Comparison of ENCODE assay signal across 27 cellular contexts in genomic region chr12:130481392-130481879, GRCh38.
"Had no signal": no experiment of that assay in that cellular context is flagged by ENCODE, and none has a peak within 500 bp of the region (broad histone marks: within the 10 kb centered on the region; RNA-seq: fewer than 3 reads in every experiment).

No MANE protein-coding gene starts in this region.

- H3K36me3 ChIP-seq: esophagus squamous epithelium, gastrocnemius medialis, left ventricle myocardium inferior, neutrophil, ovary, right atrium auricular region, thoracic aorta, WERI-Rb-1 had no signal

- H3K4me3 Mint-ChIP-seq: activated CD4-positive, alpha-beta T cell treated with anti-CD3 and anti-CD28 coated beads, Interleukin-2, amount 10 ng/mL, durations not matched to agents 7 days and 5 days; activated CD8-positive, alpha-beta memory T cell treated with anti-CD3 and anti-CD28 coated beads, Interleukin-2, amount 10 ng/mL, durations not matched to agents 7 days and 5 days; activated CD8-positive, alpha-beta T cell treated with anti-CD3 and anti-CD28 coated beads for 36 hours; activated naive CD4-positive, alpha-beta T cell treated with anti-CD3 and anti-CD28 coated beads, Interleukin-2, amount 10 ng/mL, durations not matched to agents 7 days and 5 days; activated naive CD8-positive, alpha-beta T cell treated with anti-CD3 and anti-CD28 coated beads, Interleukin-2, amount 50 U/mL, for 24 hours; endodermal cell; mesothelial cell of epicardium; naive thymus-derived CD8-positive, alpha-beta T cell; type B pancreatic cell had no signal

- H3K36me3 Mint-ChIP-seq: activated CD8-positive, alpha-beta memory T cell treated with anti-CD3 and anti-CD28 coated beads, Interleukin-2, amount 10 ng/mL, durations not matched to agents 7 days and 5 days; activated naive CD4-positive, alpha-beta T cell treated with anti-CD3 and anti-CD28 coated beads, Interleukin-2, amount 10 ng/mL, durations not matched to agents 7 days and 5 days; mesothelial cell of epicardium; naive thymus-derived CD8-positive, alpha-beta T cell; type B pancreatic cell had no signal

- H3K27ac ChIP-seq: esophagus squamous epithelium, gastrocnemius medialis, left ventricle myocardium inferior, neutrophil, ovary, psoas muscle, right atrium auricular region, thoracic aorta, WERI-Rb-1 had no signal

- H3K9me3 Mint-ChIP-seq: activated CD4-positive, alpha-beta T cell treated with anti-CD3 and anti-CD28 coated beads, Interleukin-2, amount 10 ng/mL, durations not matched to agents 7 days and 5 days; activated CD8-positive, alpha-beta T cell treated with anti-CD3 and anti-CD28 coated beads for 36 hours; activated naive CD4-positive, alpha-beta T cell treated with anti-CD3 and anti-CD28 coated beads, Interleukin-2, amount 10 ng/mL, durations not matched to agents 7 days and 5 days; activated naive CD8-positive, alpha-beta T cell treated with anti-CD3 and anti-CD28 coated beads, Interleukin-2, amount 50 U/mL, for 24 hours; endodermal cell; mesothelial cell of epicardium; type B pancreatic cell had no signal

- H3K9me3 ChIP-seq: esophagus squamous epithelium, gastrocnemius medialis, left ventricle myocardium inferior, neutrophil, ovary, psoas muscle, right atrium auricular region, thoracic aorta had no signal

- H3K27ac Mint-ChIP-seq: activated CD4-positive, alpha-beta T cell treated with anti-CD3 and anti-CD28 coated beads, Interleukin-2, amount 10 ng/mL, durations not matched to agents 7 days and 5 days; activated CD8-positive, alpha-beta memory T cell treated with anti-CD3 and anti-CD28 coated beads, Interleukin-2, amount 10 ng/mL, durations not matched to agents 7 days and 5 days; activated CD8-positive, alpha-beta T cell treated with anti-CD3 and anti-CD28 coated beads for 36 hours; activated naive CD4-positive, alpha-beta T cell treated with anti-CD3 and anti-CD28 coated beads, Interleukin-2, amount 10 ng/mL, durations not matched to agents 7 days and 5 days; activated naive CD8-positive, alpha-beta T cell treated with anti-CD3 and anti-CD28 coated beads, Interleukin-2, amount 50 U/mL, for 24 hours; mesothelial cell of epicardium; naive thymus-derived CD8-positive, alpha-beta T cell had no signal

- H3K4me1 Mint-ChIP-seq: activated CD4-positive, alpha-beta T cell treated with anti-CD3 and anti-CD28 coated beads, Interleukin-2, amount 10 ng/mL, durations not matched to agents 7 days and 5 days; activated CD8-positive, alpha-beta memory T cell treated with anti-CD3 and anti-CD28 coated beads, Interleukin-2, amount 10 ng/mL, durations not matched to agents 7 days and 5 days; activated naive CD4-positive, alpha-beta T cell treated with anti-CD3 and anti-CD28 coated beads, Interleukin-2, amount 10 ng/mL, durations not matched to agents 7 days and 5 days; activated naive CD8-positive, alpha-beta T cell treated with anti-CD3 and anti-CD28 coated beads, Interleukin-2, amount 50 U/mL, for 24 hours; mesothelial cell of epicardium; naive thymus-derived CD8-positive, alpha-beta T cell had no signal

- FAIRE-seq: TTC549 had no signal

- H3K27me3 ChIP-seq: ovary, right atrium auricular region had no signal

- H3K4me1 ChIP-seq: gastrocnemius medialis, left ventricle myocardium inferior, psoas muscle, right atrium auricular region had no signal

- H3K4me3 ChIP-seq: esophagus squamous epithelium, gastrocnemius medialis, left ventricle myocardium inferior, ovary, psoas muscle, right atrium auricular region, thoracic aorta had no signal

- ATAC-seq: activated CD8-positive, alpha-beta memory T cell treated with anti-CD3 and anti-CD28 coated beads, Interleukin-2, amount 10 ng/mL, durations not matched to agents 7 days and 5 days; activated CD8-positive, alpha-beta T cell treated with anti-CD3 and anti-CD28 coated beads for 36 hours; activated naive CD8-positive, alpha-beta T cell treated with anti-CD3 and anti-CD28 coated beads, Interleukin-2, amount 50 U/mL, for 24 hours; gastrocnemius medialis; naive thymus-derived CD8-positive, alpha-beta T cell; psoas muscle had no signal

- H3K27me3 Mint-ChIP-seq: activated CD4-positive, alpha-beta T cell treated with anti-CD3 and anti-CD28 coated beads, Interleukin-2, amount 10 ng/mL, durations not matched to agents 7 days and 5 days; activated CD8-positive, alpha-beta memory T cell treated with anti-CD3 and anti-CD28 coated beads, Interleukin-2, amount 10 ng/mL, durations not matched to agents 7 days and 5 days; activated naive CD4-positive, alpha-beta T cell treated with anti-CD3 and anti-CD28 coated beads, Interleukin-2, amount 10 ng/mL, durations not matched to agents 7 days and 5 days; activated naive CD8-positive, alpha-beta T cell treated with anti-CD3 and anti-CD28 coated beads, Interleukin-2, amount 50 U/mL, for 24 hours had no signal

- DNase-seq: activated CD4-positive, alpha-beta T cell treated with anti-CD3 and anti-CD28 coated beads, Interleukin-2, amount 10 ng/mL, durations not matched to agents 7 days and 5 days; activated CD4-positive, CD25-positive, alpha-beta regulatory T cell treated with anti-CD3 and anti-CD28 coated beads, Interleukin-2, amount 50 U/mL, for 72 hours; activated CD8-positive, alpha-beta memory T cell treated with anti-CD3 and anti-CD28 coated beads, Interleukin-2, amount 10 ng/mL, durations not matched to agents 7 days and 5 days; activated CD8-positive, alpha-beta T cell treated with anti-CD3 and anti-CD28 coated beads for 36 hours; activated effector memory CD4-positive, alpha-beta T cell treated with anti-CD3 and anti-CD28 coated beads, Interleukin-2, amount 50 U/mL, for 16 hours; activated naive CD4-positive, alpha-beta T cell treated with anti-CD3 and anti-CD28 coated beads, Interleukin-2, amount 10 ng/mL, durations not matched to agents 7 days and 5 days; activated naive CD8-positive, alpha-beta T cell treated with anti-CD3 and anti-CD28 coated beads, Interleukin-2, amount 50 U/mL, for 24 hours; activated T-cell treated with anti-CD3 and anti-CD28 coated beads for 4 hours; cerebellar nuclear complex; cortex of kidney; esophagus squamous epithelium; gastrocnemius medialis; hippocampal formation; left ventricle myocardium inferior; ovary; psoas muscle; stimulated activated CD4-positive, alpha-beta T cell treated with anti-CD3 and anti-CD28 coated beads, Interleukin-4, amount 100 ng/mL, for 24 hours; stimulated activated naive CD4-positive, alpha-beta T cell treated with Interleukin-2 at 50 U/mL for 16 hours had no signal
